8 cellular contexts compared by ENCODE assay signal in the genomic region with DNA sequence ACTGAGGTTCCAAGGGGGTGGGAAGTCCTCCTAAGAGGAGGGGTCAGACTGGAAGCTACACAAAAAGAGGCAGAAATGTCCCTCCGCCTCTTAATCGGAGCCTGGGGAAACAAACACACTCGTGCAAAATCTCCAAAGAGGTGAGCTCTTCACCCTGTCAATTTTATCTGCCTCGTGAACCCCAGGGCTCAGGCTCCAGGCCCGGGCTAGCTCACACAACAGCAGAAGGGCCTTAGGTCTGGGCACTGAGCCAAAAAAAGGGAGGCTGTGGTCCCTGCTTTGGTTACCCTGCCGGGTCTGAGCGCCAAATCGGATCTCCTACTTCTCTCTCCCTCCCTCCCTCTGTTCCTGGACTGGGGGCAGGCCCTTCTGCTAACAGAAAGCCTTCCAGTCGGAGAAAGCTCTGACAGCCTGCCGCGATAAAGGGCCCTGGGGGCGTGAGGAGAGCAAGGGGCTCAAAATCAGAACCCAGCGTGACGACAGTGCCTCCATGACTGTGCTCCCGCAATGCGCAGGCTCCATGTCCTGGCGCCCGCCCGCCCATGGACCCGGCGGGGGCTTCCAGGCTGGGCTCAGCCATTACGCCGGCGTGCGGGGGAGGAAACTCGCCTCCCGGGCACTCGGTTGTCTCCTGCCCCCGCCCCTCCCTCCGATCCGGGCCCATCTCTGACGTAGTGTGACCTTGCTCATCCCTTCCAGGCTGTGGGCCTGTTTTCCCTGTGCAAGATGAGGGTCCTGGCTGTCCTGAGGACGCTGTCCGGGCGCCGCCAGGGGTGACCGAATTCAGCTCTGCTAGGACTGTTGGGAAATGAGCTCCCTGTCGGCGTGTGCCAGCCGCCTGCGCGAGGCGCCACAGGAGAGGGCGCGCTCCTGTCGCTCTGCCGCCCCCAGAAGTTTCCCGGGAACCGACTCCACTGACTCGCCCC. TPM values are rescaled to one million over a fixed set of nuclear protein-coding genes. Genes with fewer than 3 reads are reported as not detected.
DNase-seq lines count a peak whose midpoint lies in the region; ATAC-seq and TF ChIP-seq lines count a peak whose summit lies in the region.

No MANE protein-coding gene starts in this region.

- peak overlapping the region; percentile 72; the same call in 2 of the 3 replicates for H2BK15ac ChIP-seq in IMR-90 (ENCODE audit: low read depth, low read length)

- H3K9me3 ChIP-seq in IMR-90 (ENCODE audit: control insufficient read depth, insufficient read depth, low read length) (no peaks in the 10 kb centered on the region), OCI-LY7 (ENCODE audit: low read length) (no peaks in the 10 kb centered on the region)

- POLR2A ChIA-PET in IMR-90 (lab: Charles Lee; ENCODE audit: unreplicated experiment) (interaction anchor here (0.7 kb wide), 1 partner anchor 55 kb away, joined by 5 read pairs; no protein-coding TSS in a partner anchor), OCI-LY7 (lab: Charles Lee) (no interaction called here)

- peak overlapping the region; percentile 92 for H4K91ac ChIP-seq in IMR-90 (ENCODE audit: insufficient read depth, low read depth, low read length)

- WGBS in IMR-90 (ENCODE audit: extremely low coverage in 2 of 2, insufficient read length in 1 of 2), 2 experiments: 2% methylated on average over 25 of the region's 50 CpGs; no CpG with 5 or more reads in 1 of the 2 experiments

- no TSS peak for BruUV-seq in Calu3 (replicated peaks; lab: Mats Ljungman, UMichigan)
- no TSS peak for BruUV-seq in IMR-90 (replicated peaks; lab: Mats Ljungman, UMichigan)
- no TSS peak for BruUV-seq in OCI-LY7 (replicated peaks; lab: Mats Ljungman, UMichigan)

- peak overlapping the region; percentile 91 for H2BK5ac ChIP-seq in IMR-90 (ENCODE audit: low read depth, low read length, poor library complexity, severe bottlenecking)

- H2BK120ac ChIP-seq in IMR-90 (ENCODE audit: low read depth, low read length): peak overlapping the region; percentile 91

- H3K27ac ChIP-seq in IMR-90 (ENCODE audit: insufficient read depth, low read length): peak overlapping the region; percentile 99
- no peak overlapping the region for H3K27ac ChIP-seq in OCI-LY7 (ENCODE audit: low read depth, low read length, poor library complexity, severe bottlenecking)
- peak overlapping the region; percentile 79 for H3K27ac ChIP-seq in epithelial cell of prostate

- H3K4me2 ChIP-seq in IMR-90 (ENCODE audit: low read depth, low read length): peak overlapping the region; percentile 76
- peak overlapping the region; percentile 57; the same call in 1 of the 2 replicates for H3K4me2 ChIP-seq in OCI-LY7 (ENCODE audit: low read length)

- CTCF ChIA-PET in Calu3 (lab: Charles Lee) (interaction anchor here (0.6 to 3.1 kb wide), 25 partner anchors 9 to 263 kb away, joined by 3 to 27 read pairs (median 4); partner anchors contain the start of genes P4HA2, RAD50 and SLC22A5), IMR-90 (lab: Yijun Ruan, JAX) (interaction anchor here (0.6 to 1.7 kb wide), 6 partner anchors 11 to 1911 kb away, joined by 3 to 4 read pairs (median 3); partner anchors contain the start of gene P4HA2), OCI-LY7 (lab: Charles Lee; ENCODE audit: unreplicated experiment) (interaction anchor here (1.0 kb wide), 1 partner anchor 33 kb away, joined by 3 read pairs; no protein-coding TSS in a partner anchor)

- peak overlapping the region; percentile 88 for H2AK9ac ChIP-seq in IMR-90 (replicated peaks; ENCODE audit: low read depth, low read length, poor library complexity)

- TF ChIP-seq CTCF in Calu3 (IDR thresholded peaks at IDR 0.05; ENCODE audit: unreplicated experiment): peak; percentile 29
- TF ChIP-seq CTCF in IMR-90 (conservative IDR thresholded peaks at IDR 0.05; ENCODE audit: low read depth, low read length): 0 out of 2 replicates have a peak, but pooled peaks have one; percentile 21
- TF ChIP-seq CTCF in OCI-LY7 (conservative IDR thresholded peaks at IDR 0.05; ENCODE audit: low read length): no peak

- H2AFZ ChIP-seq in IMR-90 (replicated peaks; ENCODE audit: low read length, poor library complexity) (peak overlapping the region; percentile 95), OCI-LY7 (ENCODE audit: low read length) (0 out of 2 replicates have a peak overlapping the region, but pooled peaks have one; percentile 16)

- peak overlapping the region; percentile 79 for H3K18ac ChIP-seq in IMR-90 (ENCODE audit: low read depth, low read length)

- peak overlapping the region; percentile 90 for H3K9ac ChIP-seq in IMR-90 (ENCODE audit: low read depth, low read length)

- peak; percentile 63 for TF ChIP-seq POLR2A in IMR-90 (IDR thresholded peaks at IDR 0.05; ENCODE audit: low read depth, low read length)

- DNase-seq in Calu3 (peak; percentile 73), IMR-90 (peak; percentile 87), OCI-LY7 (ENCODE audit: low spot score) (no peak), activated T-cell treated with anti-CD3 and anti-CD28 coated beads for 4 hours (peak; percentile 71), epithelial cell of prostate (ENCODE audit: low read depth, low spot score) (no peak), mucosa of gallbladder (ENCODE audit: low spot score) (peak; percentile 82)
- peak; percentile 35 to 43 for DNase-seq in stimulated activated CD8-positive, alpha-beta memory T cell treated with anti-CD3 and anti-CD28 coated beads, Interleukin-4, amount 100 ng/mL, for 1 hour (ENCODE audit: low read depth in 2 of 2, low spot score in 1 of 2)

- TF ChIP-seq RAD21 in IMR-90 (IDR thresholded peaks at IDR 0.05; ENCODE audit: low read length): no peak; the same call in 1 of the 2 replicates

- peak overlapping the region; percentile 94 for H3K4ac ChIP-seq in IMR-90 (ENCODE audit: low read depth, low read length)

- peaks cover 11 to 41% of the 10 kb centered on the region in 2 experiments; a peak in 3 of 4 replicates for H3K79me1 ChIP-seq in IMR-90 (ENCODE audit: low read depth in 1 of 2, low read length in 2 of 2)

- no peaks in the 10 kb centered on the region for H3K9me2 ChIP-seq in OCI-LY7 (ENCODE audit: insufficient read depth, low read length)

- peaks cover 12% of the 10 kb centered on the region for H3K4me1 ChIP-seq in IMR-90 (ENCODE audit: control insufficient read depth, insufficient read depth, low read length)
- no peaks in the 10 kb centered on the region for H3K4me1 ChIP-seq in OCI-LY7 (ENCODE audit: insufficient read depth, low read length, poor library complexity, severe bottlenecking)

- peak overlapping the region; percentile 88 for H3K4me3 Mint-ChIP-seq in Calu3 (ENCODE audit: low read depth, unreplicated experiment)

- dilution Hi-C loops in IMR-90 (cut with HindIII; ENCODE audit: low sequenced_read_pairs, unreplicated experiment): no loop called here

- peak overlapping the region; percentile 90 for H3K14ac ChIP-seq in IMR-90 (replicated peaks; ENCODE audit: low read depth, low read length)

- no peaks in the 10 kb centered on the region for H4K20me1 ChIP-seq in IMR-90 (ENCODE audit: insufficient read depth, low read length)
- H4K20me1 ChIP-seq in OCI-LY7 (ENCODE audit: insufficient read depth, low read length): no peaks in the 10 kb centered on the region

- H3K4me3 ChIP-seq in IMR-90 (ENCODE audit: insufficient read depth, low read depth, low read length) (peak overlapping the region; percentile 74), OCI-LY7 (ENCODE audit: low read depth, low read length, poor library complexity, severe bottlenecking) (peak overlapping the region; percentile 42)

- peak overlapping the region; percentile 27 for H2BK20ac ChIP-seq in IMR-90 (ENCODE audit: low read depth, low read length)

- H3K9me1 ChIP-seq in IMR-90 (ENCODE audit: insufficient read depth, low read length): peaks cover 9% of the 10 kb centered on the region

- peak overlapping the region; percentile 66 for H4K5ac ChIP-seq in IMR-90 (ENCODE audit: low read depth, low read length)

- no peaks in the 10 kb centered on the region for H3K27me3 ChIP-seq in IMR-90 (ENCODE audit: control insufficient read depth, insufficient read depth, low read length)

- H3K4me1 Mint-ChIP-seq in Calu3 (ENCODE audit: low read depth, unreplicated experiment): peaks cover 26% of the 10 kb centered on the region

- peak overlapping the region; percentile 90 for H3K27ac Mint-ChIP-seq in Calu3 (ENCODE audit: unreplicated experiment)

- no peaks in the 10 kb centered on the region for H3K9me3 Mint-ChIP-seq in Calu3 (ENCODE audit: low read depth, unreplicated experiment)

- peak; percentile 34 for ATAC-seq in GM21528 (IDR thresholded peaks at IDR 0.05; ENCODE audit: low FRiP score, unreplicated experiment)
- peak; percentile 59 for ATAC-seq in IMR-90 (ENCODE audit: low read depth)

- peaks cover 26% of the 10 kb centered on the region for H3K36me3 Mint-ChIP-seq in Calu3 (ENCODE audit: insufficient read depth, unreplicated experiment)

- intact Hi-C loops in Calu3 (cut with micrococcal nuclease; ENCODE audit: unreplicated experiment): loop anchor here (10.0 kb wide), 1 partner anchor 201 kb away; the partner anchor contains the start of gene IRF1
- intact Hi-C loops in IMR-90 (cut with micrococcal nuclease): loop anchor here (5.0 kb wide), 1 partner anchor 214 kb away; no protein-coding TSS in a partner anchor
- intact Hi-C loops in OCI-LY7 (cut with micrococcal nuclease; ENCODE audit: unreplicated experiment): no loop called here

- in situ Hi-C loops in IMR-90 (cut with MboI; ENCODE audit: low sequenced_read_pairs): no loop called here

- H3K56ac ChIP-seq in IMR-90 (ENCODE audit: extremely low read depth, insufficient read depth, low read length): peak overlapping the region; percentile 91

- H3K36me3 ChIP-seq in IMR-90 (ENCODE audit: control insufficient read depth, insufficient read depth, low read length): no peaks in the 10 kb centered on the region
- no peaks in the 10 kb centered on the region for H3K36me3 ChIP-seq in OCI-LY7 (ENCODE audit: insufficient read depth, low read length)

- H2AK5ac ChIP-seq in IMR-90 (ENCODE audit: low read depth, low read length): peak overlapping the region; percentile 16; the same call in 1 of the 2 replicates

- peak overlapping the region; percentile 91 to 99 for H4K8ac ChIP-seq in IMR-90 (ENCODE audit: low read depth in 2 of 2, low read length in 2 of 2)

- H3K23ac ChIP-seq in IMR-90 (ENCODE audit: low read depth, low read length): peak overlapping the region; percentile 82

- no peaks in the 10 kb centered on the region for H3K27me3 Mint-ChIP-seq in Calu3 (ENCODE audit: unreplicated experiment)

- H3K79me2 ChIP-seq in OCI-LY7 (ENCODE audit: insufficient read depth, low read depth, low read length): no peaks in the 10 kb centered on the region

RNA-seq across cellular contexts. Expression of gene SLC22A4, which starts 0.9 kb away (rescaled TPM):
- total RNA-seq in Calu3 (2022) (3.0 and 3.1 TPM in 2 replicates), IMR-90 (2012; rRNA removed) (2.8 and 3.2 TPM in 2 replicates), OCI-LY7 (2022) (not detected in 2 replicates), mucosa of gallbladder (0.37 TPM)
- 2.5 and 2.6 TPM in 2 replicates for polyA plus RNA-seq in IMR-90 (2012; rRNA removed)
- polyA plus RNA-seq in IMR-90 (2012; cell fraction: cytosol; rRNA removed): 1.2 and 2.1 TPM in 2 replicates
- polyA plus RNA-seq in IMR-90 (2012; cell fraction: nucleus; rRNA removed; ENCODE audit: low replicate concordance): 7.0 and 12.7 TPM in 2 replicates
- not detected in 2 replicates for total RNA-seq in OCI-LY7 (2014; rRNA removed; shearing (Covaris generic))

RNA-seq across cellular contexts. Expression of gene PDLIM4, which starts 35.8 kb away (rescaled TPM):
- total RNA-seq in Calu3 (2022) (15.4 and 20.8 TPM in 2 replicates), IMR-90 (2012; rRNA removed) (61.1 and 97.5 TPM in 2 replicates), OCI-LY7 (2022) (not detected in 2 replicates), mucosa of gallbladder (20.7 TPM)
- polyA plus RNA-seq in IMR-90 (2012; rRNA removed): 214 and 225 TPM in 2 replicates
- polyA plus RNA-seq in IMR-90 (2012; cell fraction: cytosol; rRNA removed): 62.0 and 132 TPM in 2 replicates
- polyA plus RNA-seq in IMR-90 (2012; cell fraction: nucleus; rRNA removed; ENCODE audit: low replicate concordance): 199 and 416 TPM in 2 replicates
- not detected in 2 replicates for total RNA-seq in OCI-LY7 (2014; rRNA removed; shearing (Covaris generic))

Comparison
In these comparisons a context has a peak if more than half of its experiments do, and no peak if none do; other contexts are left out.
1. DNase-seq: peak in Calu3 (single experiment), IMR-90 (single experiment), activated T-cell treated with anti-CD3 and anti-CD28 coated beads for 4 hours (single experiment), mucosa of gallbladder (single experiment) and stimulated activated CD8-positive, alpha-beta memory T cell treated with anti-CD3 and anti-CD28 coated beads, Interleukin-4, amount 100 ng/mL, for 1 hour (2 of 2); none in OCI-LY7 (single experiment) and epithelial cell of prostate (single experiment).
2. RNA of gene PDLIM4, which starts 35.8 kb away (total RNA-seq): 61.1 to 97.5 TPM in IMR-90, 15.4 to 20.8 TPM in Calu3 and 20.7 TPM in mucosa of gallbladder (single experiment); not detected in OCI-LY7; every median in the first group is over 10 times any median in the second.